In genomic region chr2:111752533-111752932, GRCh38 we compare ENCODE assay signal across 5 cellular contexts.
A peak's percentile ranks its signal among the peaks of the same experiment; 100 is the strongest.
DNase-seq lines count a peak whose midpoint lies in the region; ATAC-seq, FAIRE-seq and TF ChIP-seq lines count a peak whose summit lies in the region.
"Not testable (repeated sequence)": the region's sequence is repeated elsewhere in the genome, so short reads cannot be mapped to it uniquely, and the experiment has no call there.

No MANE protein-coding gene starts in this region.

- not testable (repeated sequence) for H3K27ac Mint-ChIP-seq in astrocyte (ENCODE audit: unreplicated experiment)

- TF ChIP-seq CTCF in astrocyte (IDR thresholded peaks at IDR 0.05; ENCODE audit: insufficient read depth, low read depth, low read length); bronchial epithelial cell (IDR thresholded peaks at IDR 0.05; ENCODE audit: insufficient read depth, low read length, severe bottlenecking); right lobe of liver (IDR thresholded peaks at IDR 0.05): not testable (repeated sequence)

- H3K36me3 Mint-ChIP-seq in astrocyte (ENCODE audit: low read depth, unreplicated experiment), result not testable (repeated sequence)

- not testable (repeated sequence) for H3K79me2 ChIP-seq in astrocyte (ENCODE audit: insufficient read depth, low read length)

- not testable (repeated sequence) for H3K4me3 Mint-ChIP-seq in astrocyte (ENCODE audit: unreplicated experiment)

- intact Hi-C loops in right lobe of liver (cut with DNase I), result not testable (repeated sequence)

- H3K9ac ChIP-seq in astrocyte (ENCODE audit: low read length), result not testable (repeated sequence)

- not testable (repeated sequence) for DNase-seq in GM12891 (ENCODE audit: insufficient read length, low spot score); astrocyte (ENCODE audit: low read depth); bronchial epithelial cell (ENCODE audit: low read depth); left lobe of liver (ENCODE audit: low spot score); right lobe of liver

- not testable (repeated sequence) for TF ChIP-seq POLR2A in GM12891 (IDR thresholded peaks at IDR 0.05; ENCODE audit: low read depth, low read length); right lobe of liver (IDR thresholded peaks at IDR 0.05)

- 63% methylated on average over 1 of the region's 3 CpGs for WGBS in right lobe of liver (ENCODE audit: insufficient coverage, low coverage, low lambda C conversion rate, missing lambda C conversion rate)

- FAIRE-seq in GM12891 (lab: Jason Lieb, UNC), result peak; percentile 45
- peak; percentile 20 for FAIRE-seq in astrocyte (lab: Jason Lieb, UNC)
- FAIRE-seq in bronchial epithelial cell (lab: Jason Lieb, UNC), result peak; percentile 28

- not testable (repeated sequence) for H2AFZ ChIP-seq in astrocyte (ENCODE audit: low read depth, low read length)

- H3K27ac ChIP-seq in astrocyte (ENCODE audit: low read depth, low read length); right lobe of liver: not testable (repeated sequence)

- ATAC-seq in left lobe of liver (peak; percentile 74), right lobe of liver (peak; percentile 65 to 88 (median 68))

- H3K4me3 ChIP-seq in astrocyte (ENCODE audit: insufficient read depth, low read depth, low read length); bronchial epithelial cell (ENCODE audit: low read depth, low read length); right lobe of liver: not testable (repeated sequence)

- H3K4me1 ChIP-seq in astrocyte (ENCODE audit: insufficient read depth, low read length); right lobe of liver: not testable (repeated sequence)

- not testable (repeated sequence) for H4K20me1 ChIP-seq in astrocyte (ENCODE audit: insufficient read depth, low read length)

- H3K9me3 ChIP-seq in astrocyte (ENCODE audit: insufficient read depth, low read depth, low read length); right lobe of liver: not testable (repeated sequence)

- not testable (repeated sequence) for H3K9me3 Mint-ChIP-seq in astrocyte (ENCODE audit: unreplicated experiment)

- not testable (repeated sequence) for H3K27me3 Mint-ChIP-seq in astrocyte (ENCODE audit: low read depth, unreplicated experiment)

- not testable (repeated sequence) for H3K27me3 ChIP-seq in astrocyte (ENCODE audit: insufficient read depth, low read length); bronchial epithelial cell (ENCODE audit: control insufficient read depth, insufficient read depth, low read length); right lobe of liver

- not testable (repeated sequence) for H3K4me2 ChIP-seq in astrocyte (ENCODE audit: low read length)

- H3K36me3 ChIP-seq in astrocyte (ENCODE audit: insufficient read depth, low read length); bronchial epithelial cell (ENCODE audit: control insufficient read depth, insufficient read depth, low read length); right lobe of liver: not testable (repeated sequence)

- not testable (repeated sequence) for H3K4me1 Mint-ChIP-seq in astrocyte (ENCODE audit: low read depth, unreplicated experiment)
